ENCODE assay signal across 11 cellular contexts in genomic region chr11:22828373-22828772, GRCh38. TPM values are rescaled to one million over a fixed set of nuclear protein-coding genes. Genes with fewer than 3 reads are reported as not detected.
DNase-seq lines count a peak whose midpoint lies in the region; ATAC-seq and TF ChIP-seq lines count a peak whose summit lies in the region.
"Had no signal": no experiment of that assay in that cellular context is flagged by ENCODE, and none has a peak within 500 bp of the region (broad histone marks: within the 10 kb centered on the region; RNA-seq: fewer than 3 reads in every experiment).

No MANE protein-coding gene starts in this region.

- no peaks in the 10 kb centered on the region for H3K9me3 Mint-ChIP-seq in CD8-positive, alpha-beta T cell
- H3K9me3 Mint-ChIP-seq in activated T-helper 1 cell treated with anti-CD3 and anti-CD28 coated beads, Interleukin-12 subunit alpha, Interleukin-12 subunit beta, Interleukin-2, Interleukin-4 antibody, amounts not matched to agents 30 ng/mL and 10 ng/mL and 1 ng/mL, durations not matched to agents 14 hours and 24 hours and 36 hours: no peaks in the 10 kb centered on the region

- peak overlapping the region; percentile 27; the same call in 1 of the 2 replicates for H3K4me2 ChIP-seq in IMR-90 (ENCODE audit: low read depth, low read length)

- H3K4me1 ChIP-seq in CD8-positive, alpha-beta T cell (ENCODE audit: insufficient read depth, low read length): peaks cover 11% of the 10 kb centered on the region
- H3K4me1 ChIP-seq in IMR-90 (ENCODE audit: control insufficient read depth, insufficient read depth, low read length): no peaks in the 10 kb centered on the region
- H3K4me1 ChIP-seq in mesodermal cell (ENCODE audit: control insufficient read depth, insufficient read depth, low read length, poor library complexity, severe bottlenecking): no peaks in the 10 kb centered on the region

- no peak overlapping the region for H3K14ac ChIP-seq in IMR-90 (replicated peaks; ENCODE audit: low read depth, low read length)

- H3K4me3 ChIP-seq in CD8-positive, alpha-beta T cell (ENCODE audit: low read depth, low read length): peak overlapping the region; percentile 86
- H3K4me3 ChIP-seq in IMR-90 (ENCODE audit: insufficient read depth, low read depth, low read length) (no peak overlapping the region), mesodermal cell (ENCODE audit: extremely low read depth, insufficient read depth, low read length, poor library complexity, severe bottlenecking) (peak overlapping the region; percentile 73)

- no peaks in the 10 kb centered on the region for H4K20me1 ChIP-seq in IMR-90 (ENCODE audit: insufficient read depth, low read length)

- H3K36me3 ChIP-seq in CD8-positive, alpha-beta T cell (ENCODE audit: insufficient read depth, low read length): peaks cover 11% of the 10 kb centered on the region
- H3K36me3 ChIP-seq in IMR-90 (ENCODE audit: control insufficient read depth, insufficient read depth, low read length) (peaks cover 3% of the 10 kb centered on the region; the same call in 1 of the 2 replicates), mesodermal cell (ENCODE audit: control insufficient read depth, insufficient read depth, low read length) (no peaks in the 10 kb centered on the region)

- no peak overlapping the region for H4K91ac ChIP-seq in IMR-90 (ENCODE audit: insufficient read depth, low read depth, low read length)

- H3K18ac ChIP-seq in IMR-90 (ENCODE audit: low read depth, low read length): no peak overlapping the region

- H3K27ac Mint-ChIP-seq in CD8-positive, alpha-beta T cell: no peak overlapping the region
- H3K27ac Mint-ChIP-seq in activated T-helper 1 cell treated with anti-CD3 and anti-CD28 coated beads, Interleukin-12 subunit alpha, Interleukin-12 subunit beta, Interleukin-2, Interleukin-4 antibody, amounts not matched to agents 30 ng/mL and 10 ng/mL and 1 ng/mL, durations not matched to agents 14 hours and 24 hours and 36 hours: peak overlapping the region; percentile 84

- in situ Hi-C loops in IMR-90 (cut with MboI; ENCODE audit: low sequenced_read_pairs): no loop called here

- no peak for TF ChIP-seq CTCF in CD8-positive, alpha-beta T cell (IDR thresholded peaks at IDR 0.05)
- TF ChIP-seq CTCF in IMR-90 (conservative IDR thresholded peaks at IDR 0.05; ENCODE audit: low read depth, low read length): no peak

- no peak overlapping the region for H2BK120ac ChIP-seq in IMR-90 (ENCODE audit: low read depth, low read length)

- TSS peak; percentile 68 for BruUV-seq in IMR-90 (replicated peaks; lab: Mats Ljungman, UMichigan)

- no peaks in the 10 kb centered on the region for H3K9me3 ChIP-seq in CD8-positive, alpha-beta T cell (ENCODE audit: low read length)
- H3K9me3 ChIP-seq in IMR-90 (ENCODE audit: control insufficient read depth, insufficient read depth, low read length) (no peaks in the 10 kb centered on the region), mesodermal cell (ENCODE audit: control insufficient read depth, low read length) (no peaks in the 10 kb centered on the region)

- H3K27me3 Mint-ChIP-seq in CD8-positive, alpha-beta T cell (ENCODE audit: low read depth): no peaks in the 10 kb centered on the region
- no peaks in the 10 kb centered on the region for H3K27me3 Mint-ChIP-seq in activated T-helper 1 cell treated with anti-CD3 and anti-CD28 coated beads, Interleukin-12 subunit alpha, Interleukin-12 subunit beta, Interleukin-2, Interleukin-4 antibody, amounts not matched to agents 30 ng/mL and 10 ng/mL and 1 ng/mL, durations not matched to agents 14 hours and 24 hours and 36 hours (ENCODE audit: insufficient read depth)

- ATAC-seq in CD8-positive, alpha-beta T cell: no peak
- no peak for ATAC-seq in IMR-90 (ENCODE audit: low read depth)
- ATAC-seq in left cardiac atrium: no peak
- ATAC-seq in GM18868 (IDR thresholded peaks at IDR 0.05; ENCODE audit: unreplicated experiment): no peak

- H3K9ac ChIP-seq in IMR-90 (ENCODE audit: low read depth, low read length): no peak overlapping the region

- H2BK20ac ChIP-seq in IMR-90 (ENCODE audit: low read depth, low read length): no peak overlapping the region

- H3K9me1 ChIP-seq in IMR-90 (ENCODE audit: insufficient read depth, low read length): 0 out of 2 replicates have a peak, but pooled peaks cover 3% of the 10 kb centered on the region

- no peak overlapping the region for H4K8ac ChIP-seq in IMR-90 (ENCODE audit: low read depth in 2 of 2, low read length in 2 of 2)

- H2BK15ac ChIP-seq in IMR-90 (ENCODE audit: low read depth, low read length): no peak overlapping the region

- H2AK9ac ChIP-seq in IMR-90 (replicated peaks; ENCODE audit: low read depth, low read length, poor library complexity): no peak overlapping the region

- no peak overlapping the region for H2BK5ac ChIP-seq in IMR-90 (ENCODE audit: low read depth, low read length, poor library complexity, severe bottlenecking)

- H2AK5ac ChIP-seq in IMR-90 (ENCODE audit: low read depth, low read length): no peak overlapping the region

- H3K4ac ChIP-seq in IMR-90 (ENCODE audit: low read depth, low read length): no peak overlapping the region

- CTCF ChIA-PET in CD8-positive, alpha-beta T cell (lab: Charles Lee): interaction anchor here (0.6 to 1.6 kb wide), 2 partner anchors 41 to 203 kb away, joined by 3 to 6 read pairs; partner anchors contain the start of gene FANCF
- CTCF ChIA-PET in IMR-90 (lab: Yijun Ruan, JAX): interaction anchor here (0.6 kb wide), 1 partner anchor 527 kb away, joined by 3 read pairs; no protein-coding TSS in a partner anchor

- H3K27ac ChIP-seq in CD8-positive, alpha-beta T cell (ENCODE audit: low read depth, low read length): no peak overlapping the region
- H3K27ac ChIP-seq in IMR-90 (ENCODE audit: insufficient read depth, low read length): no peak overlapping the region
- H3K27ac ChIP-seq in mesodermal cell (ENCODE audit: low read depth, low read length, severe bottlenecking): no peak overlapping the region

- H3K4me3 Mint-ChIP-seq in CD8-positive, alpha-beta T cell: peak overlapping the region; percentile 93
- peak overlapping the region; percentile 94 for H3K4me3 Mint-ChIP-seq in activated T-helper 1 cell treated with anti-CD3 and anti-CD28 coated beads, Interleukin-12 subunit alpha, Interleukin-12 subunit beta, Interleukin-2, Interleukin-4 antibody, amounts not matched to agents 30 ng/mL and 10 ng/mL and 1 ng/mL, durations not matched to agents 14 hours and 24 hours and 36 hours

- no peaks in the 10 kb centered on the region for H3K27me3 ChIP-seq in CD8-positive, alpha-beta T cell (ENCODE audit: insufficient read depth, low read length)
- H3K27me3 ChIP-seq in IMR-90 (ENCODE audit: control insufficient read depth, insufficient read depth, low read length): no peaks in the 10 kb centered on the region

- dilution Hi-C loops in IMR-90 (cut with HindIII; ENCODE audit: low sequenced_read_pairs, unreplicated experiment): no loop called here

- H3K4me1 Mint-ChIP-seq in CD8-positive, alpha-beta T cell (ENCODE audit: low read depth): peaks cover 19% of the 10 kb centered on the region
- peaks cover 14% of the 10 kb centered on the region for H3K4me1 Mint-ChIP-seq in activated T-helper 1 cell treated with anti-CD3 and anti-CD28 coated beads, Interleukin-12 subunit alpha, Interleukin-12 subunit beta, Interleukin-2, Interleukin-4 antibody, amounts not matched to agents 30 ng/mL and 10 ng/mL and 1 ng/mL, durations not matched to agents 14 hours and 24 hours and 36 hours (ENCODE audit: low read depth)

- no peak overlapping the region for H2AFZ ChIP-seq in IMR-90 (replicated peaks; ENCODE audit: low read length, poor library complexity)

- no peak for TF ChIP-seq POLR2A in IMR-90 (IDR thresholded peaks at IDR 0.05; ENCODE audit: low read depth, low read length)

- peaks cover 31% of the 10 kb centered on the region for H3K36me3 Mint-ChIP-seq in CD8-positive, alpha-beta T cell
- H3K36me3 Mint-ChIP-seq in activated T-helper 1 cell treated with anti-CD3 and anti-CD28 coated beads, Interleukin-12 subunit alpha, Interleukin-12 subunit beta, Interleukin-2, Interleukin-4 antibody, amounts not matched to agents 30 ng/mL and 10 ng/mL and 1 ng/mL, durations not matched to agents 14 hours and 24 hours and 36 hours (ENCODE audit: low read depth): peaks cover 13% of the 10 kb centered on the region

- TF ChIP-seq RAD21 in IMR-90 (IDR thresholded peaks at IDR 0.05; ENCODE audit: low read length): no peak

- H3K23ac ChIP-seq in IMR-90 (ENCODE audit: low read depth, low read length): peak overlapping the region; percentile 71; the same call in 1 of the 2 replicates

- WGBS in IMR-90 (ENCODE audit: extremely low coverage in 2 of 2, insufficient read length in 1 of 2), 2 experiments: no CpG with 5 or more reads among the region's 6 CpGs
- 67 to 89% methylated on average over 1 to 5 of the region's 6 CpGs for WGBS in mesodermal cell (ENCODE audit: insufficient coverage in 2 of 2), 2 experiments

- POLR2A ChIA-PET in CD8-positive, alpha-beta T cell (lab: Charles Lee): interaction anchor here (1.4 to 1.9 kb wide), 3 partner anchors 190 to 202 kb away, joined by 4 to 8 read pairs (median 4); partner anchors contain the start of gene FANCF
- POLR2A ChIA-PET in IMR-90 (lab: Charles Lee; ENCODE audit: unreplicated experiment): no interaction called here

- peak overlapping the region; percentile 11; the same call in 1 of the 2 replicates for H3K56ac ChIP-seq in IMR-90 (ENCODE audit: extremely low read depth, insufficient read depth, low read length)

- H3K79me1 ChIP-seq in IMR-90 (ENCODE audit: low read depth in 1 of 2, low read length in 2 of 2): peaks cover 0 to 4% of the 10 kb centered on the region in 2 experiments; a peak in 3 of 4 replicates

- no peak for DNase-seq in CD8-positive, alpha-beta T cell
- DNase-seq in IMR-90: no peak
- DNase-seq in activated T-helper 1 cell treated with anti-CD3 and anti-CD28 coated beads, Interleukin-12 subunit alpha, Interleukin-12 subunit beta, Interleukin-2, Interleukin-4 antibody, amounts not matched to agents 30 ng/mL and 10 ng/mL and 1 ng/mL, durations not matched to agents 14 hours and 24 hours and 36 hours (ENCODE audit: low spot score): no peak
- DNase-seq in effector CD8-positive, alpha-beta T cell (lab: John Stamatoyannopoulos, UW): no peak
- no peak for DNase-seq in occipital lobe (lab: John Stamatoyannopoulos, UW)
- no peak for DNase-seq in left cardiac atrium
- DNase-seq: NCI-H1048; stimulated activated naive CD4-positive, alpha-beta T cell had no signal

- intact Hi-C loops in CD8-positive, alpha-beta T cell (cut with DNase I, micrococcal nuclease): loop anchor here in 1 of 2 experiments (2.0 kb wide), 1 partner anchor 204 kb away; the partner anchor contains the start of gene FANCF
- intact Hi-C loops in IMR-90 (cut with micrococcal nuclease) (loop anchor here (5.0 kb wide), 1 partner anchor 201 kb away; the partner anchor contains the start of gene FANCF), left cardiac atrium (cut with DNase I) (no loop called here)
- intact Hi-C loops in activated T-helper 1 cell treated with anti-CD3 and anti-CD28 coated beads, Interleukin-12 subunit alpha, Interleukin-12 subunit beta, Interleukin-2, Interleukin-4 antibody, amounts not matched to agents 30 ng/mL and 10 ng/mL and 1 ng/mL, durations not matched to agents 14 hours and 24 hours and 36 hours (cut with micrococcal nuclease): loop anchor here (2.0 kb wide), 2 partner anchors 48 to 494 kb away; no protein-coding TSS in a partner anchor

- H4K5ac ChIP-seq in IMR-90 (ENCODE audit: low read depth, low read length): no peak overlapping the region

RNA-seq across cellular contexts. Expression of gene SVIP, which starts 1.2 kb away (rescaled TPM):
- total RNA-seq in CD8-positive, alpha-beta T cell: 10 to 100 TPM; 72.4 to 73.6 TPM
- total RNA-seq in IMR-90 (2012; rRNA removed): 2.0 and 6.1 TPM in 2 replicates
- 5.5 and 6.8 TPM in 2 replicates for polyA plus RNA-seq in IMR-90 (2012; rRNA removed)
- 0.34 and 0.73 TPM in 2 replicates for polyA plus RNA-seq in IMR-90 (2012; cell fraction: cytosol; rRNA removed)
- 0.22 and 1.3 TPM in 2 replicates for polyA plus RNA-seq in IMR-90 (2012; cell fraction: nucleus; rRNA removed; ENCODE audit: low replicate concordance)
- total RNA-seq in activated T-helper 1 cell treated with anti-CD3 and anti-CD28 coated beads, Interleukin-12 subunit alpha, Interleukin-12 subunit beta, Interleukin-2, Interleukin-4 antibody, amounts not matched to agents 30 ng/mL and 10 ng/mL and 1 ng/mL, durations not matched to agents 14 hours and 24 hours and 36 hours: 45.1 and 47.5 TPM in 2 replicates
- 10.0 TPM for polyA plus RNA-seq in mesodermal cell (2013, experiment 1 of 2)
- polyA plus RNA-seq in mesodermal cell (2013, experiment 2 of 2): 12.8 TPM
- total RNA-seq in occipital lobe: 5.0 TPM
- 10 to 100 TPM; 25.4 to 26.7 TPM for total RNA-seq in left cardiac atrium

RNA-seq across cellular contexts. Expression of gene CCDC179, which starts 31.9 kb away (rescaled TPM):
- total RNA-seq in CD8-positive, alpha-beta T cell: not detected
- total RNA-seq in IMR-90 (2012; rRNA removed) (not detected in 2 replicates), occipital lobe (not detected), left cardiac atrium (not detected)
- not detected in 2 replicates for polyA plus RNA-seq in IMR-90 (2012; rRNA removed)
- polyA plus RNA-seq in IMR-90 (2012; cell fraction: cytosol; rRNA removed): not detected in 2 replicates
- not detected in 2 replicates for polyA plus RNA-seq in IMR-90 (2012; cell fraction: nucleus; rRNA removed; ENCODE audit: low replicate concordance)
- not detected in 2 replicates for total RNA-seq in activated T-helper 1 cell treated with anti-CD3 and anti-CD28 coated beads, Interleukin-12 subunit alpha, Interleukin-12 subunit beta, Interleukin-2, Interleukin-4 antibody, amounts not matched to agents 30 ng/mL and 10 ng/mL and 1 ng/mL, durations not matched to agents 14 hours and 24 hours and 36 hours
- not detected for polyA plus RNA-seq in mesodermal cell (2013, experiment 1 of 2)
- polyA plus RNA-seq in mesodermal cell (2013, experiment 2 of 2): not detected
- total RNA-seq: mononuclear cell had no signal

Comparison
In these comparisons a context has a peak if more than half of its experiments do, and no peak if none do; other contexts are left out.
1. intact Hi-C loops: an anchor here in IMR-90 (5.0 kb wide) and activated T-helper 1 cell treated with anti-CD3 and anti-CD28 coated beads, Interleukin-12 subunit alpha, Interleukin-12 subunit beta, Interleukin-2, Interleukin-4 antibody, amounts not matched to agents 30 ng/mL and 10 ng/mL and 1 ng/mL, durations not matched to agents 14 hours and 24 hours and 36 hours (2.0 kb wide); none called in left cardiac atrium.